ENCODE assay signal across 26 cellular contexts in the genomic region with DNA sequence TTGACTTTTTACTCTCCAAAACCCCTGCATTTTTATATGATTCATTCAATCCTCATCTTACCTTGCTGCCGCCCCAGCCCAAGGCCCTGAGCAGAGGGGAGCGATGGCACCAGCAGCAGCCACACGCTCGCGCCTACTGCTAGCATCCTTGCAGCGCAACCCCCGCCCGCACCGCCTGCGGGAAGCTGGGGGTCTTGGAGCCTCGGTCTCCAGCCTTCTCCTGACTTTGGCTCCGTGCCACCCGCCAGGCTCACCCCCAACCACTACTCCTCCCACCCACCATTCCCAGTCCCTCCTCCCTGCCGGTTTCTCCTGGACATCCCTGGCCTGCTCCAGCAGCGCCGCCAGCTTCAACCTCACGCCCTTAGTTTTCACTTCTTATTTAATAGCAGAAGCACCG.
"Had no signal": no experiment of that assay in that cellular context is flagged by ENCODE, and none has a peak within 500 bp of the region (broad histone marks: within the 10 kb centered on the region; RNA-seq: fewer than 3 reads in every experiment).

No MANE protein-coding gene starts in this region.

- H3K36me3 ChIP-seq: ovary, right lobe of liver, sigmoid colon, suprapubic skin, tibial nerve, upper lobe of left lung, vagina had no signal

- H3K9me3 ChIP-seq: ovary, psoas muscle, right lobe of liver, sigmoid colon, suprapubic skin, testis, tibial nerve, upper lobe of left lung, vagina had no signal

- H3K27me3 ChIP-seq: ovary, right lobe of liver, sigmoid colon, suprapubic skin, testis, tibial nerve, upper lobe of left lung, vagina had no signal

- H3K4me1 ChIP-seq: parathyroid adenoma, psoas muscle, sigmoid colon, suprapubic skin, testis, upper lobe of left lung, vagina had no signal

- DNase-seq: naive thymus-derived CD8-positive, alpha-beta T cell; nephron progenitor cell; occipital lobe; ovary; psoas muscle; sigmoid colon; small intestine; stimulated activated CD4-positive, alpha-beta T cell treated with anti-CD3 and anti-CD28 coated beads, Interleukin-12 subunit alpha, Interleukin-12 subunit beta, amount 100 ng/mL, for 4 hours; stimulated activated CD4-positive, alpha-beta T cell treated with anti-CD3 and anti-CD28 coated beads, Interleukin-1b, Interleukin-23, amount 100 ng/mL, for 48 hours; stimulated activated CD4-positive, alpha-beta T cell treated with anti-CD3 and anti-CD28 coated beads, Interleukin-4, amount 100 ng/mL, for 1 hour; stimulated activated CD4-positive, alpha-beta T cell treated with anti-CD3 and anti-CD28 coated beads, Interleukin-4, amount 100 ng/mL, for 4 hours; stimulated activated CD8-positive, alpha-beta memory T cell treated with anti-CD3 and anti-CD28 coated beads, Interleukin-4, amount 100 ng/mL, for 48 hours; stimulated activated naive CD4-positive, alpha-beta T cell; stimulated activated naive CD8-positive, alpha-beta T cell treated with anti-CD3 and anti-CD28 coated beads, Interleukin-15, amount 100 ng/mL, for 72 hours; stimulated activated naive CD8-positive, alpha-beta T cell treated with anti-CD3 and anti-CD28 coated beads, Interleukin-15, Interleukin-2, amounts not matched to agents 100 U/mL and 50 U/mL, for 24 hours; substantia nigra; testis; trophoblast cell had no signal

- H3K27ac ChIP-seq: ovary, parathyroid adenoma, psoas muscle, right lobe of liver, sigmoid colon, suprapubic skin, testis, tibial nerve, upper lobe of left lung, vagina had no signal

- H2AFZ ChIP-seq: parathyroid adenoma had no signal

- H3K4me3 ChIP-seq: ovary, psoas muscle, right lobe of liver, sigmoid colon, suprapubic skin, testis, tibial nerve, upper lobe of left lung, vagina had no signal

- ATAC-seq: naive thymus-derived CD8-positive, alpha-beta T cell; psoas muscle; right lobe of liver; stimulated activated memory B cell treated with anti-CD40 and anti-IgM and Interleukin-4, amounts not matched to agents 10 μg/mL and 1 μg/mL and 100 μg/mL, for 72 hours; stimulated activated naive CD8-positive, alpha-beta T cell treated with anti-CD3 and anti-CD28 coated beads, Interleukin-15, amount 100 ng/mL, for 72 hours; stimulated activated naive CD8-positive, alpha-beta T cell treated with anti-CD3 and anti-CD28 coated beads, Interleukin-15, Interleukin-2, amounts not matched to agents 100 U/mL and 50 U/mL, for 24 hours had no signal

- H3K9ac ChIP-seq: parathyroid adenoma had no signal

- FAIRE-seq: small intestine, urothelium cell line had no signal
